In the genomic region with DNA sequence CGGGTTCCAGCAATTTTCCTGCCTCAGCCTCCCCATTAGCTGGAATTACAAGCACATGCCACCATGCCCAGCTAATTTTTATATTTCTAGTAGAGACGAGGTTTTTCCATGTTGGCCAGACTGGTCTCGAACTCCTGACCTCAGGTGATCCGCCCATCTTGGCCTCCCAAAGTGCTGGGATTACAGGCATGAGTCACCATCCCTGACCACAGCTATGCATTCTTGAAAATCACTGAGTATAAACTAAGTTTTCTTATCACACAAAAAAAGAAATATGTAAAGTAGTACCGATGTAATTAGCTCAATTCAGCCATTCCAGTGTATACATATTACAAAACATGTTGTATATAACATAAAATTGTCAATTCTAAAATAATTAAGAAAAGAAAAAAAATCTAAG, we compare ENCODE assay signal across 22 cellular contexts.
DNase-seq lines count a peak whose midpoint lies in the region; ATAC-seq and TF ChIP-seq lines count a peak whose summit lies in the region.
"Had no signal": no experiment of that assay in that cellular context is flagged by ENCODE, and none has a peak within 500 bp of the region (broad histone marks: within the 10 kb centered on the region; RNA-seq: fewer than 3 reads in every experiment).

No MANE protein-coding gene starts in this region.

- no peak overlapping the region for H3K4me2 ChIP-seq in H9 (ENCODE audit: insufficient read depth, insufficient read length, low read length)

- no peaks in the 10 kb centered on the region for H3K9me3 Mint-ChIP-seq in H9
- H3K9me3 Mint-ChIP-seq: activated naive CD4-positive, alpha-beta T cell treated with anti-CD3 and anti-CD28 coated beads, Interleukin-2, amount 10 ng/mL, durations not matched to agents 7 days and 5 days had no signal

- no peaks in the 10 kb centered on the region for H3K36me3 ChIP-seq in ACC112 (ENCODE audit: insufficient read depth, low read length)
- H3K36me3 ChIP-seq: vagina had no signal

- H3K27ac Mint-ChIP-seq in H9: no peak overlapping the region
- H3K27ac Mint-ChIP-seq: activated naive CD4-positive, alpha-beta T cell treated with anti-CD3 and anti-CD28 coated beads, Interleukin-2, amount 10 ng/mL, durations not matched to agents 7 days and 5 days; immature natural killer cell had no signal

- H3K27ac ChIP-seq in ACC112 (ENCODE audit: low read depth, low read length): peak overlapping the region; percentile 92
- no peak overlapping the region for H3K27ac ChIP-seq in H9 (ENCODE audit: insufficient read length, low read depth, low read length)
- H3K27ac ChIP-seq: C4-2B, vagina had no signal

- H3K4me3 Mint-ChIP-seq in H9: no peak overlapping the region
- H3K4me3 Mint-ChIP-seq: activated naive CD4-positive, alpha-beta T cell treated with anti-CD3 and anti-CD28 coated beads, Interleukin-2, amount 10 ng/mL, durations not matched to agents 7 days and 5 days; immature natural killer cell had no signal

- H3K4ac ChIP-seq in H9 (ENCODE audit: low read depth, low read length): no peak overlapping the region

- no peak overlapping the region for H2BK12ac ChIP-seq in H9 (ENCODE audit: insufficient read length, low read depth, low read length)

- H3K9me3 ChIP-seq in H9 (ENCODE audit: control insufficient read depth, low read depth, low read length): no peaks in the 10 kb centered on the region
- H3K9me3 ChIP-seq: vagina had no signal

- no peaks in the 10 kb centered on the region for H4K20me1 ChIP-seq in H9 (ENCODE audit: control insufficient read depth, insufficient read depth, insufficient read length)

- H4K91ac ChIP-seq in H9 (ENCODE audit: insufficient read length, low read depth, low read length): no peak overlapping the region

- H3K4me3 ChIP-seq in ACC112 (ENCODE audit: low read depth, low read length) (peak overlapping the region; percentile 40; the same call in 1 of the 2 replicates), astrocyte of the spinal cord (ENCODE audit: low read depth, low read length) (no peak overlapping the region)
- H3K4me3 ChIP-seq: GM12878, vagina had no signal

- no peaks in the 10 kb centered on the region for H3K79me1 ChIP-seq in H9 (ENCODE audit: insufficient read depth, low read depth, low read length, poor library complexity, severe bottlenecking)

- H3K36me3 Mint-ChIP-seq in H9 (ENCODE audit: insufficient read depth in 1 of 3, low read depth in 3 of 3): no peaks in the 10 kb centered on the region
- H3K36me3 Mint-ChIP-seq: activated naive CD4-positive, alpha-beta T cell treated with anti-CD3 and anti-CD28 coated beads, Interleukin-2, amount 10 ng/mL, durations not matched to agents 7 days and 5 days; immature natural killer cell had no signal

- no peak overlapping the region for H2BK120ac ChIP-seq in H9 (ENCODE audit: low read depth, low read length, poor library complexity, severe bottlenecking)

- no peaks in the 10 kb centered on the region for H3K27me3 Mint-ChIP-seq in H9 (ENCODE audit: low read depth)
- H3K27me3 Mint-ChIP-seq: activated naive CD4-positive, alpha-beta T cell treated with anti-CD3 and anti-CD28 coated beads, Interleukin-2, amount 10 ng/mL, durations not matched to agents 7 days and 5 days had no signal

- no peak overlapping the region for H3K56ac ChIP-seq in H9 (ENCODE audit: insufficient read length, low read depth, low read length)

- no peaks in the 10 kb centered on the region for H3K79me2 ChIP-seq in ACC112 (ENCODE audit: control insufficient read depth, insufficient read depth, low read length, unreplicated experiment)
- no peaks in the 10 kb centered on the region for H3K79me2 ChIP-seq in H9 (ENCODE audit: insufficient read depth, low read length)

- TF ChIP-seq CTCF in astrocyte of the spinal cord (IDR thresholded peaks at IDR 0.05; ENCODE audit: low read depth, low read length) (no peak), H9 (conservative IDR thresholded peaks at IDR 0.05) (no peak)

- no peak overlapping the region for H2BK20ac ChIP-seq in H9 (ENCODE audit: low read depth, low read length, poor library complexity, severe bottlenecking)

- no peak overlapping the region for H3K23ac ChIP-seq in H9 (ENCODE audit: insufficient read length, low read depth, low read length)

- H3K9ac ChIP-seq in H9 (ENCODE audit: extremely low read depth, insufficient read length, low read length): no peak overlapping the region

- no peak overlapping the region for H3T11ph ChIP-seq in H9 (ENCODE audit: low read length)

- H4K5ac ChIP-seq in H9 (ENCODE audit: insufficient read length, low read depth, low read length): no peak overlapping the region

- in situ Hi-C loops in astrocyte of the spinal cord (cut with HindIII; ENCODE audit: low sequenced_read_pairs): no loop called here

- H3K18ac ChIP-seq in H9 (ENCODE audit: insufficient read length, low read depth, low read length): no peak overlapping the region

- H2BK5ac ChIP-seq in H9 (ENCODE audit: insufficient read length, low read length): no peak overlapping the region

- no peak overlapping the region for H2AFZ ChIP-seq in ACC112 (ENCODE audit: low read length, unreplicated experiment)
- no peak overlapping the region for H2AFZ ChIP-seq in H9 (ENCODE audit: low read length)

- H3K14ac ChIP-seq in H9 (ENCODE audit: insufficient read depth, low read length): no peak overlapping the region

- no peaks in the 10 kb centered on the region for H3K27me3 ChIP-seq in ACC112 (ENCODE audit: insufficient read depth, low read length)
- H3K27me3 ChIP-seq in H9 (ENCODE audit: insufficient read depth, low read length): no peaks in the 10 kb centered on the region
- H3K27me3 ChIP-seq: vagina had no signal

- DNase-seq in LHCN-M2 (ENCODE audit: low read depth) (peak; percentile 45), astrocyte of the spinal cord (ENCODE audit: low read depth, low spot score) (peak; percentile 53), iris pigment epithelial cell (ENCODE audit: low read depth) (peak; percentile 60), H9 (no peak)
- DNase-seq in effector CD8-positive, alpha-beta T cell (lab: John Stamatoyannopoulos, UW): no peak
- DNase-seq: activated CD4-positive, CD25-positive, alpha-beta regulatory T cell treated with anti-CD3 and anti-CD28 coated beads, Interleukin-2, amount 50 U/mL, for 72 hours; activated CD8-positive, alpha-beta memory T cell treated with anti-CD3 and anti-CD28 coated beads for 24 hours; activated naive CD4-positive, alpha-beta T cell treated with anti-CD3 and anti-CD28 coated beads, Interleukin-2, amount 10 ng/mL, durations not matched to agents 7 days and 5 days; activated T-cell treated with anti-CD3 and anti-CD28 coated beads, Interleukin-2, amount 50 U/mL, for 48 hours; aorta; DMS 273 treated with DMSO at 0.1 percent for 48 hours; H7; immature natural killer cell; NCI-H1417 treated with DMSO at 0.1 percent for 48 hours; NCI-H526; stimulated activated CD4-positive, alpha-beta T cell treated with anti-CD3 and anti-CD28 coated beads, Interleukin-12 subunit alpha, Interleukin-12 subunit beta, amount 100 ng/mL, for 4 hours had no signal

- H3K23me2 ChIP-seq in H9 (ENCODE audit: insufficient read length, low read depth, low read length, poor library complexity, severe bottlenecking): no peaks in the 10 kb centered on the region

- H3K4me1 Mint-ChIP-seq in H9: no peaks in the 10 kb centered on the region
- H3K4me1 Mint-ChIP-seq: activated naive CD4-positive, alpha-beta T cell treated with anti-CD3 and anti-CD28 coated beads, Interleukin-2, amount 10 ng/mL, durations not matched to agents 7 days and 5 days; immature natural killer cell had no signal

- no peak overlapping the region for H4K8ac ChIP-seq in H9 (replicated peaks; ENCODE audit: insufficient read length, low read depth, low read length)

- no CpG with 5 or more reads among the region's 5 CpGs for WGBS in H9 (ENCODE audit: extremely low coverage, insufficient read length, low lambda C conversion rate)

- H2AK5ac ChIP-seq in H9 (ENCODE audit: insufficient read length, low read length): no peak overlapping the region

- H2BK15ac ChIP-seq in H9 (ENCODE audit: low read depth, low read length): no peak overlapping the region

- ATAC-seq in GM21390 (IDR thresholded peaks at IDR 0.05; ENCODE audit: unreplicated experiment): no peak
- ATAC-seq in GM19452 (IDR thresholded peaks at IDR 0.05; ENCODE audit: unreplicated experiment): no peak
- ATAC-seq: GM12878 had no signal

- H3K4me1 ChIP-seq in ACC112 (ENCODE audit: control insufficient read depth, insufficient read depth, low read length, unreplicated experiment) (peaks cover 21% of the 10 kb centered on the region), H9 (ENCODE audit: insufficient read depth, low read length) (no peaks in the 10 kb centered on the region)
- H3K4me1 ChIP-seq: vagina had no signal

Comparison
In these comparisons a context has a peak if more than half of its experiments do, and no peak if none do; other contexts are left out.
1. DNase-seq: peak in LHCN-M2 (single experiment), astrocyte of the spinal cord (single experiment) and iris pigment epithelial cell (single experiment); none in effector CD8-positive, alpha-beta T cell (single experiment) and H9 (single experiment).